Comparison of ENCODE assay signal across 8 cellular contexts in the genomic region with DNA sequence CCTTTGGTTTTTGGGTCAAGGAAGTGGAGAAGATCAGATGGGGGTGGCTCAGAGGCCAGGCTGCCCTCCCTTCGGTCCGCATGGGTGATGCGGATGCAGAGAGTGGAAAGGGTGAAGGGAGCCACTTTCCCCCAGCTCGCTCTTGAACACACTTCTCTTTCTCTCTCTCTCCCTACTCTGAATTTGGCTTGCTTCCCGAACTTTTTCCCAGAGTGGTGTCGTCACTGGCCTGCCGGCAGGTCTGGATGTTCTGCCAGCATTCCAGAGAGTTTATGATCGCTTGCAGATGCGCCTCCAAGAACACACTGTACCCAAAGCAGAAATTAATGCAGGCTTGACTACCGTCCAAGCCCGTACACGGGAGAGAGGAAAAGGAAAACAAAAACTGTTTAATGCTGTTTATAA.
DNase-seq lines count a peak whose midpoint lies in the region; ATAC-seq and TF ChIP-seq lines count a peak whose summit lies in the region.

No MANE protein-coding gene starts in this region.

- TF ChIP-seq POLR2A in right lobe of liver (IDR thresholded peaks at IDR 0.05), result peak; percentile 74

- H3K27me3 ChIP-seq in right lobe of liver, result no peaks in the 10 kb centered on the region
- H3K27me3 ChIP-seq in thymus (ENCODE audit: control insufficient read depth, insufficient read depth), result no peaks in the 10 kb centered on the region

- H3K36me3 ChIP-seq in right lobe of liver, result peaks cover 0 to 9% (median 2%) of the 10 kb centered on the region in 4 donors
- no peaks in the 10 kb centered on the region for H3K36me3 ChIP-seq in thymus (ENCODE audit: control insufficient read depth, insufficient read depth)

- DNase-seq in DMS 273 treated with DMSO at 0.1 percent for 48 hours (lab: John Stamatoyannopoulos, UW) (peak; percentile 59), NCI-H226 (peak; percentile 93), right lobe of liver (peak; percentile 74 to 95 (median 84)), mesenteric fat pad (ENCODE audit: low spot score) (no peak)
- DNase-seq in stimulated activated CD4-positive, alpha-beta T cell treated with anti-CD3 and anti-CD28 coated beads, Interleukin-4, amount 100 ng/mL, for 24 hours, result no peak
- no peak for DNase-seq in activated CD4-positive, alpha-beta T cell treated with anti-CD3 and anti-CD28 coated beads for 1 hour

- H3K9me3 ChIP-seq in right lobe of liver, result no peaks in the 10 kb centered on the region
- no peaks in the 10 kb centered on the region for H3K9me3 ChIP-seq in thymus (ENCODE audit: control insufficient read depth)

- 9% methylated on average over 12 of the region's 12 CpGs for WGBS in right lobe of liver (ENCODE audit: insufficient coverage, low coverage, low lambda C conversion rate, missing lambda C conversion rate)
- WGBS in thymus, result 78% methylated on average over 12 of the region's 12 CpGs

- intact Hi-C loops in right lobe of liver (cut with DNase I), result no loop called here

- peaks cover 0 to 96% (median 52%) of the 10 kb centered on the region in 4 donors for H3K4me1 ChIP-seq in right lobe of liver
- peaks cover 67% of the 10 kb centered on the region for H3K4me1 ChIP-seq in thymus (ENCODE audit: control insufficient read depth, insufficient read depth, low read length)

- H3K27ac ChIP-seq in cingulate gyrus (ENCODE audit: low read depth, low read length) (peak overlapping the region; percentile 100), right lobe of liver (peak overlapping the region; percentile 82 to 98 (median 93)), thymus (ENCODE audit: low read depth) (peak overlapping the region; percentile 57)

- no peak overlapping the region for H3K4me3 ChIP-seq in right lobe of liver
- H3K4me3 ChIP-seq in thymus (ENCODE audit: low read length), result no peak overlapping the region

- ATAC-seq in right lobe of liver, result peak; percentile 66 to 83 (median 70)

- no peak for TF ChIP-seq CTCF in right lobe of liver (IDR thresholded peaks at IDR 0.05)

Comparison
In these comparisons a context has a peak if more than half of its experiments do, and no peak if none do; other contexts are left out.
1. DNase-seq: peak in DMS 273 treated with DMSO at 0.1 percent for 48 hours (single experiment), NCI-H226 (single experiment) and right lobe of liver (3 of 3); none in mesenteric fat pad (single experiment), stimulated activated CD4-positive, alpha-beta T cell treated with anti-CD3 and anti-CD28 coated beads, Interleukin-4, amount 100 ng/mL, for 24 hours (single experiment) and activated CD4-positive, alpha-beta T cell treated with anti-CD3 and anti-CD28 coated beads for 1 hour (single experiment).
2. Peak in every context shown above with its lines, with median percentiles within 50 percentile points of each other: H3K27ac ChIP-seq.